ENCODE assay signal across 31 cellular contexts in the genomic region with DNA sequence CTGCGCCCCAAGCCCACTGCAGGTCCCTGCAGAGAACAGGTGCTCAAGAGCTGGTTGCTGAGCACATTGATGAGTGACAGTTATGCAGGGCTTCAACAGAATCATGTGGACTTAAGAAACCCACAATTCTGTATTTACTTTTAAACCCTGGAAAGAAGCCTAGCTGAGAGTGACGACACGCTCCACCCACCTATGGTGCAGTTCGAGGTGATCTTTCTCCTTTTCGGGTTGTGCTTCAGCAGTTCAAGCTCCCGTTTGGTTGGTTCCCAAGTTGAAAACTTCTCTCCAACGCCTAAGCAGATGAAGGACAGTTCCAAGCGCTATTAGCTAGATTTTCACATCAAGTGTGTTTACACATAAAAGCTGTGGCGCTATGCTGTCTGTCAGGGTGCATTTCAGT.
"Had no signal": no experiment of that assay in that cellular context is flagged by ENCODE, and none has a peak within 500 bp of the region (broad histone marks: within the 10 kb centered on the region; RNA-seq: fewer than 3 reads in every experiment).

No MANE protein-coding gene starts in this region.

- H3K4me3 Mint-ChIP-seq: activated B cell treated with CpG ODN at 0.5 μM for 24 hours; activated CD4-positive, alpha-beta memory T cell treated with anti-CD3 and anti-CD28 coated beads, Interleukin-2, amount 10 ng/mL, durations not matched to agents 7 days and 5 days; activated CD4-positive, alpha-beta T cell treated with anti-CD3 and anti-CD28 coated beads, Interleukin-2, amount 10 ng/mL, durations not matched to agents 24 days and 14 days; activated naive CD8-positive, alpha-beta T cell; activated T-helper 17 cell treated with anti-CD3 and anti-CD28 coated beads, Interleukin-2, amount 50 U/mL, for 72 hours; central memory CD8-positive, alpha-beta T cell; effector memory CD8-positive, alpha-beta T cell; naive B cell; neural crest cell; T-helper 17 cell had no signal

- H3K27me3 ChIP-seq: adrenal gland, ascending aorta, brain microvascular endothelial cell, colonic mucosa, dorsolateral prefrontal cortex, heart right ventricle, stomach, testis had no signal

- DNase-seq: activated B cell treated with CpG ODN at 0.5 μM for 24 hours; activated CD4-positive, alpha-beta memory T cell treated with anti-CD3 and anti-CD28 coated beads, Interleukin-2, amount 10 ng/mL, durations not matched to agents 7 days and 5 days; activated CD4-positive, alpha-beta T cell treated with anti-CD3 and anti-CD28 coated beads, Interleukin-2, amount 10 ng/mL, durations not matched to agents 24 days and 14 days; activated naive CD4-positive, alpha-beta T cell; brain microvascular endothelial cell; colonic mucosa; effector memory CD8-positive, alpha-beta T cell; heart right ventricle; islet precursor cell; left cardiac atrium; mesendoderm; mucosa of descending colon; naive B cell; occipital lobe; psoas muscle; stimulated activated CD4-positive, alpha-beta T cell treated with anti-CD3 and anti-CD28 coated beads, Interleukin-1b, Interleukin-23, amount 100 ng/mL, for 48 hours; stomach; SW 1271; T-helper 17 cell; testis; trophoblast cell had no signal

- H3K27ac ChIP-seq: adrenal gland, ascending aorta, brain microvascular endothelial cell, colonic mucosa, heart right ventricle, psoas muscle, SK-N-MC, skin epidermis, testis had no signal

- ATAC-seq: activated T-helper 17 cell treated with anti-CD3 and anti-CD28 coated beads, Interleukin-2, amount 50 U/mL, for 72 hours; effector memory CD8-positive, alpha-beta T cell; heart right ventricle; left cardiac atrium; mucosa of descending colon; psoas muscle; right cardiac atrium; T-helper 17 cell had no signal

- H3K4me3 ChIP-seq: adrenal gland, ascending aorta, colonic mucosa, dorsolateral prefrontal cortex, heart right ventricle, mucosa of descending colon, psoas muscle, SK-N-MC, skin epidermis, stomach, testis had no signal

- H3K9me3 Mint-ChIP-seq: activated B cell treated with CpG ODN at 0.5 μM for 24 hours; activated CD4-positive, alpha-beta memory T cell treated with anti-CD3 and anti-CD28 coated beads, Interleukin-2, amount 10 ng/mL, durations not matched to agents 7 days and 5 days; activated CD4-positive, alpha-beta T cell treated with anti-CD3 and anti-CD28 coated beads, Interleukin-2, amount 10 ng/mL, durations not matched to agents 24 days and 14 days; activated T-helper 17 cell treated with anti-CD3 and anti-CD28 coated beads, Interleukin-2, amount 50 U/mL, for 72 hours; central memory CD8-positive, alpha-beta T cell; effector memory CD8-positive, alpha-beta T cell; naive B cell; neural crest cell had no signal

- H3K27ac Mint-ChIP-seq: activated B cell treated with CpG ODN at 0.5 μM for 24 hours; activated CD4-positive, alpha-beta memory T cell treated with anti-CD3 and anti-CD28 coated beads, Interleukin-2, amount 10 ng/mL, durations not matched to agents 7 days and 5 days; activated CD4-positive, alpha-beta T cell treated with anti-CD3 and anti-CD28 coated beads, Interleukin-2, amount 10 ng/mL, durations not matched to agents 24 days and 14 days; activated naive CD8-positive, alpha-beta T cell; activated T-helper 17 cell treated with anti-CD3 and anti-CD28 coated beads, Interleukin-2, amount 50 U/mL, for 72 hours; T-helper 17 cell had no signal

- H3K9me3 ChIP-seq: adrenal gland, ascending aorta, colonic mucosa, heart right ventricle, mucosa of descending colon, psoas muscle, stomach, testis had no signal

- H3K27me3 Mint-ChIP-seq: activated B cell treated with CpG ODN at 0.5 μM for 24 hours; activated CD4-positive, alpha-beta memory T cell treated with anti-CD3 and anti-CD28 coated beads, Interleukin-2, amount 10 ng/mL, durations not matched to agents 7 days and 5 days; activated CD4-positive, alpha-beta T cell treated with anti-CD3 and anti-CD28 coated beads, Interleukin-2, amount 10 ng/mL, durations not matched to agents 24 days and 14 days; activated naive CD8-positive, alpha-beta T cell; activated T-helper 17 cell treated with anti-CD3 and anti-CD28 coated beads, Interleukin-2, amount 50 U/mL, for 72 hours; central memory CD8-positive, alpha-beta T cell; effector memory CD8-positive, alpha-beta T cell; naive B cell; T-helper 17 cell had no signal

- H3K4me1 ChIP-seq: colonic mucosa had no signal
